14 cellular contexts compared by ENCODE assay signal in genomic region chr12:23139026-23139425, GRCh38.
A peak's percentile ranks its signal among the peaks of the same experiment; 100 is the strongest.
DNase-seq lines count a peak whose midpoint lies in the region; ATAC-seq, FAIRE-seq and TF ChIP-seq lines count a peak whose summit lies in the region.
"Had no signal": no experiment of that assay in that cellular context is flagged by ENCODE, and none has a peak within 500 bp of the region (broad histone marks: within the 10 kb centered on the region; RNA-seq: fewer than 3 reads in every experiment).

No MANE protein-coding gene starts in this region.

- CTCF ChIA-PET in endothelial cell of umbilical vein (lab: Charles Lee) (interaction anchor here (1.2 to 1.5 kb wide), 2 partner anchors 10 to 283 kb away, joined by 3 to 4 read pairs; no protein-coding TSS in a partner anchor), mammary epithelial cell (lab: Charles Lee; ENCODE audit: low non-redundant PET) (no interaction called here)

- in situ Hi-C loops in mammary epithelial cell (cut with MboI; ENCODE audit: low sequenced_read_pairs in 2 of 2), result no loop called here

- no TSS peak for BruUV-seq in endothelial cell of umbilical vein (replicated peaks; lab: Mats Ljungman, UMichigan)
- BruUV-seq in mammary epithelial cell (replicated peaks; lab: Mats Ljungman, UMichigan), result no TSS peak

- H3K36me3 ChIP-seq in endothelial cell of umbilical vein (ENCODE audit: control insufficient read depth in 2 of 2, extremely low read depth in 1 of 2, insufficient read depth in 2 of 2, low read length in 2 of 2), result no peaks in the 10 kb centered on the region
- no peaks in the 10 kb centered on the region for H3K36me3 ChIP-seq in mammary epithelial cell (ENCODE audit: insufficient read depth, low read length)
- H3K36me3 ChIP-seq: BLaER1 had no signal

- peak; percentile 1 for DNase-seq in ELR (ENCODE audit: low read depth)
- peak; percentile 38 for DNase-seq in astrocyte of the hippocampus (ENCODE audit: low read depth, low spot score)
- DNase-seq in endothelial cell of umbilical vein (ENCODE audit: low read depth, low spot score), result peak; percentile 52
- DNase-seq in glomerular visceral epithelial cell (ENCODE audit: extremely low spot score), result peak; percentile 47
- no peak for DNase-seq in mammary epithelial cell
- DNase-seq in activated CD4-positive, alpha-beta T cell treated with anti-CD3 and anti-CD28 coated beads, Interleukin-2, amount 50 U/mL, for 48 hours, result no peak
- DNase-seq in Ammon's horn (ENCODE audit: low spot score), result no peak
- DNase-seq: H7 had no signal

- WGBS in mammary epithelial cell (ENCODE audit: low coverage, missing lambda C conversion rate), result 94% methylated on average over 4 of the region's 4 CpGs

- H3K79me2 ChIP-seq in endothelial cell of umbilical vein (ENCODE audit: control insufficient read depth, insufficient read depth, low read length), result no peaks in the 10 kb centered on the region
- H3K79me2 ChIP-seq in mammary epithelial cell (ENCODE audit: insufficient read depth, low read length), result no peaks in the 10 kb centered on the region

- no peak for TF ChIP-seq POLR2A in endothelial cell of umbilical vein (IDR thresholded peaks at IDR 0.05; ENCODE audit: low read depth, low read length)

- intact Hi-C loops in endothelial cell of umbilical vein (cut with micrococcal nuclease) (no loop called here), mammary epithelial cell (cut with micrococcal nuclease) (no loop called here)

- H3K4me3 ChIP-seq in endothelial cell of umbilical vein (replicated peaks in 1 of 3; ENCODE audit: insufficient read depth in 1 of 3, low read depth in 1 of 3, low read length in 3 of 3) (no peak overlapping the region), mammary epithelial cell (replicated peaks in 1 of 3; ENCODE audit: insufficient read depth in 1 of 3, low read depth in 2 of 3, low read length in 3 of 3) (no peak overlapping the region)
- H3K4me3 ChIP-seq: BLaER1, GM12878, GM23338 had no signal

- H4K20me1 ChIP-seq in endothelial cell of umbilical vein (replicated peaks; ENCODE audit: control insufficient read depth, extremely low read depth, insufficient read depth, low read length) (no peaks in the 10 kb centered on the region), mammary epithelial cell (ENCODE audit: insufficient read depth, low read length) (no peaks in the 10 kb centered on the region)
- H4K20me1 ChIP-seq: BLaER1 had no signal

- H3K9ac ChIP-seq in endothelial cell of umbilical vein (replicated peaks; ENCODE audit: extremely low read depth, insufficient read depth, low read length), result no peak overlapping the region
- H3K9ac ChIP-seq in mammary epithelial cell (ENCODE audit: insufficient read depth, low read length), result no peak overlapping the region
- H3K9ac ChIP-seq: BLaER1 had no signal

- H3K9me1 ChIP-seq in endothelial cell of umbilical vein (replicated peaks; ENCODE audit: control insufficient read depth, extremely low read depth, insufficient read depth, low read length), result no peaks in the 10 kb centered on the region

- H3K9me3 ChIP-seq in endothelial cell of umbilical vein (replicated peaks; ENCODE audit: control insufficient read depth, insufficient read depth, low read length) (no peaks in the 10 kb centered on the region), mammary epithelial cell (replicated peaks; ENCODE audit: insufficient read depth, low read length) (no peaks in the 10 kb centered on the region)
- H3K9me3 ChIP-seq: BLaER1 had no signal

- TF ChIP-seq CTCF in endothelial cell of umbilical vein (IDR thresholded peaks at IDR 0.05; ENCODE audit: extremely low read depth in 1 of 2, insufficient read depth in 1 of 2, low read depth in 1 of 2, low read length in 2 of 2) (no peak), mammary epithelial cell (conservative IDR thresholded peaks at IDR 0.05 in 1 of 2, IDR thresholded peaks at IDR 0.05 in 1 of 2; ENCODE audit: extremely low read depth in 1 of 2, insufficient read depth in 1 of 2, low read depth in 1 of 2, low read length in 2 of 2) (no peak)

- no peak overlapping the region for H3K4me2 ChIP-seq in endothelial cell of umbilical vein (ENCODE audit: insufficient read depth, low read length)
- H3K4me2 ChIP-seq in mammary epithelial cell (ENCODE audit: insufficient read depth, low read depth, low read length), result no peak overlapping the region
- H3K4me2 ChIP-seq: BLaER1, GM23338 had no signal

- ATAC-seq in HG02938 (IDR thresholded peaks at IDR 0.05; ENCODE audit: unreplicated experiment), result no peak
- ATAC-seq: GM12878, GM23338 had no signal

- dilution Hi-C loops in endothelial cell of umbilical vein (cut with MboI; ENCODE audit: extremely low pct_ligation_motif_present, low sequenced_read_pairs), result no loop called here
- dilution Hi-C loops in mammary epithelial cell (cut with HindIII; ENCODE audit: low sequenced_read_pairs), result no loop called here

- H3K27me3 ChIP-seq in endothelial cell of umbilical vein (ENCODE audit: control insufficient read depth in 2 of 2, insufficient read depth in 2 of 2, low read length in 2 of 2), result no peaks in the 10 kb centered on the region
- no peaks in the 10 kb centered on the region for H3K27me3 ChIP-seq in mammary epithelial cell (ENCODE audit: insufficient read depth, low read length)
- H3K27me3 ChIP-seq: BLaER1 had no signal

- POLR2A ChIA-PET in endothelial cell of umbilical vein (lab: Charles Lee), result no interaction called here

- H3K27ac ChIP-seq in endothelial cell of umbilical vein (ENCODE audit: insufficient read depth, low read depth, low read length), result no peak overlapping the region
- no peak overlapping the region for H3K27ac ChIP-seq in mammary epithelial cell (ENCODE audit: insufficient read depth, low read depth, low read length)
- H3K27ac ChIP-seq: 22Rv1, BLaER1 had no signal

- H2AFZ ChIP-seq in endothelial cell of umbilical vein (ENCODE audit: low read depth, low read length), result no peak overlapping the region
- no peak overlapping the region for H2AFZ ChIP-seq in mammary epithelial cell (ENCODE audit: low read depth, low read length)
- H2AFZ ChIP-seq: GM23338 had no signal

- no peak for FAIRE-seq in endothelial cell of umbilical vein (lab: Jason Lieb, UNC)
- FAIRE-seq: GM12878, GM18507 had no signal

- H3K4me1 ChIP-seq in endothelial cell of umbilical vein (ENCODE audit: control insufficient read depth, extremely low read depth, insufficient read depth, low read length), result no peaks in the 10 kb centered on the region
- no peaks in the 10 kb centered on the region for H3K4me1 ChIP-seq in mammary epithelial cell (ENCODE audit: insufficient read depth, low read length)
- H3K4me1 ChIP-seq: BLaER1 had no signal

TF ChIP-seq in endothelial cell of umbilical vein, 7 proteins besides CTCF, POLR2A, EP300 and RAD21:
- no peak for TF ChIP-seq MYC (IDR thresholded peaks at IDR 0.05; ENCODE audit: low read depth, low read length)
- no peak for TF ChIP-seq POLR2AphosphoS5 (IDR thresholded peaks at IDR 0.05; ENCODE audit: insufficient read depth, low read depth, low read length)
- TF ChIP-seq FOS (IDR thresholded peaks at IDR 0.05; ENCODE audit: borderline replicate concordance, insufficient read depth, low read length), result peak; percentile 63
- no peak for TF ChIP-seq JUN (IDR thresholded peaks at IDR 0.05; ENCODE audit: borderline replicate concordance, insufficient read depth, insufficient read length, low read depth)

Comparison
In these comparisons a context has a peak if more than half of its experiments do, and no peak if none do; other contexts are left out.
1. DNase-seq: peak in ELR (single experiment), astrocyte of the hippocampus (single experiment), endothelial cell of umbilical vein (single experiment) and glomerular visceral epithelial cell (single experiment); none in mammary epithelial cell (single experiment), activated CD4-positive, alpha-beta T cell treated with anti-CD3 and anti-CD28 coated beads, Interleukin-2, amount 50 U/mL, for 48 hours (0 of 2) and Ammon's horn (single experiment).